9 cellular contexts compared by ENCODE assay signal in the genomic region with DNA sequence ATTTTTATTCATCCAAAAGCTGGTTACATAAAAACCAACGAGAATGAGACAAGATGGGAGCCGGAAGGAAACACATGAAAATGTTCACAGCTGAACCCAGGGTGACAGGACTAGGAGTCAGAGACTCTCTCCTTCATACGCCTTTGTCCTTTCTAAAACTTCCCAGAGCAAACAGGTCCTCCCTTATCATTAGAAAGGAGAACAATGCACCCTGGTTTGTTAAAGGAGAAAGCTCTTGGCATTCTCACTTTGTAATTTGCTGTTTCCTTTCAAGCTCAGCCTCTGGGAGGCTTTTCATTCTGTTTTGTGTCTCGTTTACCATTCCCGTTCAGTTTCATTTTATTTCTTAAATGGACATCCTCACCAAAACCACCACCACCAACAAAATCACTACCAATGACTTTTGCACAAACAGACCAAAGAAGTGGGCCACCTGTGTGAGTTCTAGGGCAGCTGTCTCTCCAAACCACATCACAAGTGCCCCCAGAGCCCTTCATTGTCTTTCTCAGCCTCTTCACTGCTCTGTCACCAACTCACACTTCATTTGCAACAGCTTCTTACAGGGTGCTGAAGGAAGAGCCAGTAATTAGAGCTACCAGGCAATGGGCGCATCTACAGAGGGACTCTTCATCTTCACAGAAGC.
A peak's percentile ranks its signal among the peaks of the same experiment; 100 is the strongest.
DNase-seq lines count a peak whose midpoint lies in the region; ATAC-seq and TF ChIP-seq lines count a peak whose summit lies in the region.
"Had no signal": no experiment of that assay in that cellular context is flagged by ENCODE, and none has a peak within 500 bp of the region (broad histone marks: within the 10 kb centered on the region; RNA-seq: fewer than 3 reads in every experiment).

No MANE protein-coding gene starts in this region.

- H2BK20ac ChIP-seq in IMR-90 (ENCODE audit: low read depth, low read length): no peak overlapping the region

- peaks cover 53 to 78% of the 10 kb centered on the region in 2 experiments for H3K79me1 ChIP-seq in IMR-90 (ENCODE audit: low read depth in 1 of 2, low read length in 2 of 2)

- H3K9me1 ChIP-seq in IMR-90 (ENCODE audit: insufficient read depth, low read length): peaks cover 6% of the 10 kb centered on the region

- H2BK15ac ChIP-seq in IMR-90 (ENCODE audit: low read depth, low read length): no peak overlapping the region

- H3K27ac ChIP-seq in CD8-positive, alpha-beta memory T cell (ENCODE audit: low read depth, low read length): peak overlapping the region; percentile 17
- no peak overlapping the region for H3K27ac ChIP-seq in IMR-90 (ENCODE audit: insufficient read depth, low read length)
- H3K27ac ChIP-seq in neural progenitor cell: peak overlapping the region; percentile 36
- H3K27ac ChIP-seq: parathyroid adenoma had no signal

- peak overlapping the region; percentile 34; the same call in 1 of the 2 replicates for H3K4ac ChIP-seq in IMR-90 (ENCODE audit: low read depth, low read length)

- H2BK120ac ChIP-seq in IMR-90 (ENCODE audit: low read depth, low read length): no peak overlapping the region

- no TSS peak for BruUV-seq in IMR-90 (replicated peaks; lab: Mats Ljungman, UMichigan)

- H3K56ac ChIP-seq in IMR-90 (ENCODE audit: extremely low read depth, insufficient read depth, low read length): no peak overlapping the region

- H3K4me3 ChIP-seq in CD8-positive, alpha-beta memory T cell (ENCODE audit: low read length): peak overlapping the region; percentile 35
- H3K4me3 ChIP-seq in IMR-90 (ENCODE audit: insufficient read depth, low read depth, low read length) (no peak overlapping the region), neural progenitor cell (no peak overlapping the region)

- no peak overlapping the region for H4K5ac ChIP-seq in IMR-90 (ENCODE audit: low read depth, low read length)

- peaks cover 0 to 1% of the 10 kb centered on the region in 2 donors for H3K27me3 Mint-ChIP-seq in CD8-positive, alpha-beta memory T cell
- H3K27me3 Mint-ChIP-seq in neural progenitor cell (ENCODE audit: insufficient read depth, low read depth): peaks cover 3% of the 10 kb centered on the region

- intact Hi-C loops in IMR-90 (cut with micrococcal nuclease): no loop called here

- TF ChIP-seq RAD21 in IMR-90 (IDR thresholded peaks at IDR 0.05; ENCODE audit: low read length): no peak

- H2AFZ ChIP-seq in IMR-90 (replicated peaks; ENCODE audit: low read length, poor library complexity) (no peak overlapping the region), neural progenitor cell (replicated peaks) (no peak overlapping the region)
- H2AFZ ChIP-seq: parathyroid adenoma had no signal

- no peak for TF ChIP-seq POLR2A in IMR-90 (IDR thresholded peaks at IDR 0.05; ENCODE audit: low read depth, low read length)

- peak overlapping the region; percentile 60; the same call in 1 of the 2 replicates for H2AK5ac ChIP-seq in IMR-90 (ENCODE audit: low read depth, low read length)

- peaks cover 0 to 3% (median 0%) of the 10 kb centered on the region in 3 donors for H3K36me3 Mint-ChIP-seq in CD8-positive, alpha-beta memory T cell
- H3K36me3 Mint-ChIP-seq in neural progenitor cell: peaks cover 1% of the 10 kb centered on the region

- H3K27ac Mint-ChIP-seq in CD8-positive, alpha-beta memory T cell: peak overlapping the region; percentile 55 to 93 (median 88)
- H3K27ac Mint-ChIP-seq in neural progenitor cell: peak overlapping the region; percentile 11

- no peaks in the 10 kb centered on the region for H3K36me3 ChIP-seq in CD8-positive, alpha-beta memory T cell (ENCODE audit: insufficient read depth, low read length)
- no peaks in the 10 kb centered on the region for H3K36me3 ChIP-seq in IMR-90 (ENCODE audit: control insufficient read depth, insufficient read depth, low read length)
- H3K36me3 ChIP-seq in neural progenitor cell: no peaks in the 10 kb centered on the region

- no peaks in the 10 kb centered on the region for H3K27me3 ChIP-seq in CD8-positive, alpha-beta memory T cell (ENCODE audit: insufficient read depth, low read length, poor library complexity, severe bottlenecking)
- H3K27me3 ChIP-seq in IMR-90 (ENCODE audit: control insufficient read depth, insufficient read depth, low read length) (no peaks in the 10 kb centered on the region), neural progenitor cell (no peaks in the 10 kb centered on the region)

- CTCF ChIA-PET in CD8-positive, alpha-beta memory T cell (lab: Charles Lee): interaction anchor here (1.0 to 4.5 kb wide), 5 partner anchors 20 to 106 kb away, joined by 3 to 27 read pairs (median 3); a partner anchor contains a TSS
- CTCF ChIA-PET in IMR-90 (lab: Yijun Ruan, JAX): no interaction called here

- H4K8ac ChIP-seq in IMR-90 (ENCODE audit: low read depth in 2 of 2, low read length in 2 of 2): peak overlapping the region in 1 of 2 experiments; percentile 17; a peak in 1 of 4 replicates

- 0 out of 2 replicates have a peak overlapping the region, but pooled peaks have one; percentile 31 for H3K14ac ChIP-seq in IMR-90 (replicated peaks; ENCODE audit: low read depth, low read length)

- dilution Hi-C loops in IMR-90 (cut with HindIII; ENCODE audit: low sequenced_read_pairs, unreplicated experiment): no loop called here

- H3K23ac ChIP-seq in IMR-90 (ENCODE audit: low read depth, low read length): no peak overlapping the region; the same call in 1 of the 2 replicates

- H3K9me3 ChIP-seq in CD8-positive, alpha-beta memory T cell (ENCODE audit: low read length): no peaks in the 10 kb centered on the region
- no peaks in the 10 kb centered on the region for H3K9me3 ChIP-seq in IMR-90 (ENCODE audit: control insufficient read depth, insufficient read depth, low read length)
- no peaks in the 10 kb centered on the region for H3K9me3 ChIP-seq in neural progenitor cell (ENCODE audit: low read depth)

- no peak overlapping the region for H2AK9ac ChIP-seq in IMR-90 (replicated peaks; ENCODE audit: low read depth, low read length, poor library complexity)

- H3K9ac ChIP-seq in IMR-90 (ENCODE audit: low read depth, low read length) (no peak overlapping the region), neural progenitor cell (no peak overlapping the region)
- H3K9ac ChIP-seq: parathyroid adenoma had no signal

- POLR2A ChIA-PET in CD8-positive, alpha-beta memory T cell (lab: Charles Lee): interaction anchor here (0.6 to 1.1 kb wide), 5 partner anchors 20 to 142 kb away, joined by 3 to 20 read pairs (median 4); a partner anchor contains a TSS
- POLR2A ChIA-PET in IMR-90 (lab: Charles Lee; ENCODE audit: unreplicated experiment): no interaction called here

- no peaks in the 10 kb centered on the region for H3K9me3 Mint-ChIP-seq in CD8-positive, alpha-beta memory T cell
- no peaks in the 10 kb centered on the region for H3K9me3 Mint-ChIP-seq in neural progenitor cell

- no peak overlapping the region for H2BK5ac ChIP-seq in IMR-90 (ENCODE audit: low read depth, low read length, poor library complexity, severe bottlenecking)

- H4K20me1 ChIP-seq in IMR-90 (ENCODE audit: insufficient read depth, low read length): peaks cover 17% of the 10 kb centered on the region
- H4K20me1 ChIP-seq in neural progenitor cell (ENCODE audit: low read depth): peaks cover 84% of the 10 kb centered on the region

- 72% methylated on average over 3 of the region's 6 CpGs; no CpG with 5 or more reads in 1 of the 2 experiments for WGBS in IMR-90 (ENCODE audit: extremely low coverage in 2 of 2, insufficient read length in 1 of 2), 2 experiments

- ATAC-seq in IMR-90 (ENCODE audit: low read depth): no peak
- no peak for ATAC-seq in left lobe of liver

- H3F3A ChIP-seq in neural progenitor cell (ENCODE audit: low read depth): peaks cover 35% of the 10 kb centered on the region

- H3K4me1 Mint-ChIP-seq in CD8-positive, alpha-beta memory T cell: peaks cover 51 to 73% (median 62%) of the 10 kb centered on the region in 3 donors
- H3K4me1 Mint-ChIP-seq in neural progenitor cell: peaks cover 78% of the 10 kb centered on the region

- peak overlapping the region; percentile 58 to 86 (median 82) for H3K4me3 Mint-ChIP-seq in CD8-positive, alpha-beta memory T cell
- H3K4me3 Mint-ChIP-seq in neural progenitor cell: no peak overlapping the region

- peak overlapping the region; percentile 37; the same call in 1 of the 2 replicates for H3K4me2 ChIP-seq in IMR-90 (ENCODE audit: low read depth, low read length)
- H3K4me2 ChIP-seq in neural progenitor cell: peak overlapping the region; percentile 39

- DNase-seq in CD8-positive, alpha-beta memory T cell: peak in 3 of 5 donors; percentile 41 to 61 (median 50)
- no peak for DNase-seq in IMR-90
- DNase-seq in central memory CD4-positive, alpha-beta T cell: peak; percentile 34
- DNase-seq in neural progenitor cell (ENCODE audit: low spot score): peak; percentile 55
- no peak for DNase-seq in left lobe of liver (ENCODE audit: low spot score)
- no peak for DNase-seq in NCI-H524 (lab: John Stamatoyannopoulos, UW)
- DNase-seq in iPS-NIHi11 (ENCODE audit: low spot score): no peak
- DNase-seq: NCI-H2029 had no signal

- no peak overlapping the region for H3K18ac ChIP-seq in IMR-90 (ENCODE audit: low read depth, low read length)

- TF ChIP-seq CTCF in IMR-90 (conservative IDR thresholded peaks at IDR 0.05; ENCODE audit: low read depth, low read length) (no peak), neural progenitor cell (IDR thresholded peaks at IDR 0.05) (no peak)

- H4K91ac ChIP-seq in IMR-90 (ENCODE audit: insufficient read depth, low read depth, low read length): no peak overlapping the region

- in situ Hi-C loops in IMR-90 (cut with MboI; ENCODE audit: low sequenced_read_pairs): no loop called here

- peaks cover 67% of the 10 kb centered on the region for H3K79me2 ChIP-seq in neural progenitor cell (ENCODE audit: low read depth)

- peaks cover 69% of the 10 kb centered on the region for H3K4me1 ChIP-seq in CD8-positive, alpha-beta memory T cell (ENCODE audit: insufficient read depth, low read length)
- H3K4me1 ChIP-seq in IMR-90 (ENCODE audit: control insufficient read depth, insufficient read depth, low read length) (peaks cover 37% of the 10 kb centered on the region), neural progenitor cell (peaks cover 59% of the 10 kb centered on the region)
- H3K4me1 ChIP-seq: parathyroid adenoma had no signal

TF ChIP-seq in IMR-90, 13 proteins besides CTCF, POLR2A, EP300 and RAD21 (continues in another document):
- TF ChIP-seq CHD1 (IDR thresholded peaks at IDR 0.05; ENCODE audit: low read depth, low read length) (no peak), MAFK (IDR thresholded peaks at IDR 0.05; ENCODE audit: low read depth, low read length) (no peak), MXI1 (IDR thresholded peaks at IDR 0.05; ENCODE audit: borderline replicate concordance, low read depth, low read length) (no peak), MAZ (IDR thresholded peaks at IDR 0.05; ENCODE audit: borderline replicate concordance, low read depth, low read length) (no peak), RCOR1 (IDR thresholded peaks at IDR 0.05; ENCODE audit: insufficient replicate concordance, low read length) (no peak), FOS (IDR thresholded peaks at IDR 0.05; ENCODE audit: low read depth, low read length) (no peak)

Comparison
In these comparisons a context has a peak if more than half of its experiments do, and no peak if none do; other contexts are left out.
1. DNase-seq: peak in CD8-positive, alpha-beta memory T cell (3 of 5), central memory CD4-positive, alpha-beta T cell (single experiment) and neural progenitor cell (single experiment); none in IMR-90 (single experiment), left lobe of liver (single experiment), NCI-H524 (0 of 2) and iPS-NIHi11 (single experiment).